ENCODE assay signal across 1 cellular context in the genomic region with DNA sequence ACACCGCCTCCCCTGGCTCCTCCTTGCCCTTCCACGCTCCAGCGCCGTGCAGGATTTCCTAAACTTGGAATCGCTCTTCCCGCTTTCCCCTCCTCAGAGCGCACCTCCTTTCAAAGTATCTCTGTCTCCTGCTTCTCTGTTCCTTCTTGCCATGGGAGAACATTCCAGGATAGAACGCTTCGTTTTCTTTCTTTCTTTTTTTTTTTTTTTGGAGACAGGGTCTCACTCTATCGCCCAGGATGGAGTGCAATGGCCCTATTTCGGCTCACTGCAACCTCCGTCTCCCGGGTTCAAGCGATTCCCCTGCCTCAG.
TF ChIP-seq lines count a peak whose summit lies in the region.

No MANE protein-coding gene starts in this region.

TF ChIP-seq in K562, 482 proteins besides CTCF, POLR2A, EP300 and RAD21 (continued from another document):
- TF ChIP-seq HDAC1 (IDR thresholded peaks at IDR 0.05) (peak in 1 of 2 experiments; percentile 14; a peak in 1 of 4 replicates), EZH2 (IDR thresholded peaks at IDR 0.05; ENCODE audit: borderline replicate concordance, low read depth, low read length) (no peak), CBFA2T3 (IDR thresholded peaks at IDR 0.05) (no peak), CC2D1A (IDR thresholded peaks at IDR 0.05) (no peak), NR2C2 (CRISPR knock-in tag; IDR thresholded peaks at IDR 0.05) (no peak), NR2C2 (tag; IDR thresholded peaks at IDR 0.05) (0 out of 2 replicates have a peak, but pooled peaks have one; percentile 3), BRF1 (IDR thresholded peaks at IDR 0.05; ENCODE audit: borderline replicate concordance, extremely low read depth, insufficient read length) (no peak), KDM2B (CRISPR knock-in tag; IDR thresholded peaks at IDR 0.05) (no peak), NFRKB (IDR thresholded peaks at IDR 0.05; ENCODE audit: low read depth) (no peak), ZNF696 (CRISPR knock-in tag; conservative IDR thresholded peaks at IDR 0.05) (no peak), ASH1L (IDR thresholded peaks at IDR 0.05; ENCODE audit: borderline replicate concordance, low read depth, partially characterized antibody) (no peak), ZNF12 (CRISPR knock-in tag; IDR thresholded peaks at IDR 0.05) (no peak), PCBP2 (IDR thresholded peaks at IDR 0.05; ENCODE audit: low read depth, low read length, poor library complexity, severe bottlenecking) (no peak)
- TF ChIP-seq, protein P1, sequence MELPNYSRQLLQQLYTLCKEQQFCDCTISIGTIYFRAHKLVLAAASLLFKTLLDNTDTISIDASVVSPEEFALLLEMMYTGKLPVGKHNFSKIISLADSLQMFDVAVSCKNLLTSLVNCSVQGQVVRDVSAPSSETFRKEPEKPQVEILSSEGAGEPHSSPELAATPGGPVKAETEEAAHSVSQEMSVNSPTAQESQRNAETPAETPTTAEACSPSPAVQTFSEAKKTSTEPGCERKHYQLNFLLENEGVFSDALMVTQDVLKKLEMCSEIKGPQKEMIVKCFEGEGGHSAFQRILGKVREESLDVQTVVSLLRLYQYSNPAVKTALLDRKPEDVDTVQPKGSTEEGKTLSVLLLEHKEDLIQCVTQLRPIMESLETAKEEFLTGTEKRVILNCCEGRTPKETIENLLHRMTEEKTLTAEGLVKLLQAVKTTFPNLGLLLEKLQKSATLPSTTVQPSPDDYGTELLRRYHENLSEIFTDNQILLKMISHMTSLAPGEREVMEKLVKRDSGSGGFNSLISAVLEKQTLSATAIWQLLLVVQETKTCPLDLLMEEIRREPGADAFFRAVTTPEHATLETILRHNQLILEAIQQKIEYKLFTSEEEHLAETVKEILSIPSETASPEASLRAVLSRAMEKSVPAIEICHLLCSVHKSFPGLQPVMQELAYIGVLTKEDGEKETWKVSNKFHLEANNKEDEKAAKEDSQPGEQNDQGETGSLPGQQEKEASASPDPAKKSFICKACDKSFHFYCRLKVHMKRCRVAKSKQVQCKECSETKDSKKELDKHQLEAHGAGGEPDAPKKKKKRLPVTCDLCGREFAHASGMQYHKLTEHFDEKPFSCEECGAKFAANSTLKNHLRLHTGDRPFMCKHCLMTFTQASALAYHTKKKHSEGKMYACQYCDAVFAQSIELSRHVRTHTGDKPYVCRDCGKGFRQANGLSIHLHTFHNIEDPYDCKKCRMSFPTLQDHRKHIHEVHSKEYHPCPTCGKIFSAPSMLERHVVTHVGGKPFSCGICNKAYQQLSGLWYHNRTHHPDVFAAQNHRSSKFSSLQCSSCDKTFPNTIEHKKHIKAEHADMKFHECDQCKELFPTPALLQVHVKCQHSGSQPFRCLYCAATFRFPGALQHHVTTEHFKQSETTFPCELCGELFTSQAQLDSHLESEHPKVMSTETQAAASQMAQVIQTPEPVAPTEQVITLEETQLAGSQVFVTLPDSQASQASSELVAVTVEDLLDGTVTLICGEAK (IDR thresholded peaks at IDR 0.05), result 0 out of 2 replicates have a peak, but pooled peaks have one; percentile 14
- TF ChIP-seq, protein P1 (CRISPR knock-in tag; IDR thresholded peaks at IDR 0.05), result no peak
- TF ChIP-seq, protein P2, sequence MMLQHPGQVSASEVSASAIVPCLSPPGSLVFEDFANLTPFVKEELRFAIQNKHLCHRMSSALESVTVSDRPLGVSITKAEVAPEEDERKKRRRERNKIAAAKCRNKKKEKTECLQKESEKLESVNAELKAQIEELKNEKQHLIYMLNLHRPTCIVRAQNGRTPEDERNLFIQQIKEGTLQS (IDR thresholded peaks at IDR 0.05), result no peak
- TF ChIP-seq, protein P2 (CRISPR knock-in tag; conservative IDR thresholded peaks at IDR 0.05), result no peak
- TF ChIP-seq, protein P3, sequence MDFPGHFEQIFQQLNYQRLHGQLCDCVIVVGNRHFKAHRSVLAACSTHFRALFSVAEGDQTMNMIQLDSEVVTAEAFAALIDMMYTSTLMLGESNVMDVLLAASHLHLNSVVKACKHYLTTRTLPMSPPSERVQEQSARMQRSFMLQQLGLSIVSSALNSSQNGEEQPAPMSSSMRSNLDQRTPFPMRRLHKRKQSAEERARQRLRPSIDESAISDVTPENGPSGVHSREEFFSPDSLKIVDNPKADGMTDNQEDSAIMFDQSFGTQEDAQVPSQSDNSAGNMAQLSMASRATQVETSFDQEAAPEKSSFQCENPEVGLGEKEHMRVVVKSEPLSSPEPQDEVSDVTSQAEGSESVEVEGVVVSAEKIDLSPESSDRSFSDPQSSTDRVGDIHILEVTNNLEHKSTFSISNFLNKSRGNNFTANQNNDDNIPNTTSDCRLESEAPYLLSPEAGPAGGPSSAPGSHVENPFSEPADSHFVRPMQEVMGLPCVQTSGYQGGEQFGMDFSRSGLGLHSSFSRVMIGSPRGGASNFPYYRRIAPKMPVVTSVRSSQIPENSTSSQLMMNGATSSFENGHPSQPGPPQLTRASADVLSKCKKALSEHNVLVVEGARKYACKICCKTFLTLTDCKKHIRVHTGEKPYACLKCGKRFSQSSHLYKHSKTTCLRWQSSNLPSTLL (IDR thresholded peaks at IDR 0.05), result no peak
- TF ChIP-seq, protein P4, sequence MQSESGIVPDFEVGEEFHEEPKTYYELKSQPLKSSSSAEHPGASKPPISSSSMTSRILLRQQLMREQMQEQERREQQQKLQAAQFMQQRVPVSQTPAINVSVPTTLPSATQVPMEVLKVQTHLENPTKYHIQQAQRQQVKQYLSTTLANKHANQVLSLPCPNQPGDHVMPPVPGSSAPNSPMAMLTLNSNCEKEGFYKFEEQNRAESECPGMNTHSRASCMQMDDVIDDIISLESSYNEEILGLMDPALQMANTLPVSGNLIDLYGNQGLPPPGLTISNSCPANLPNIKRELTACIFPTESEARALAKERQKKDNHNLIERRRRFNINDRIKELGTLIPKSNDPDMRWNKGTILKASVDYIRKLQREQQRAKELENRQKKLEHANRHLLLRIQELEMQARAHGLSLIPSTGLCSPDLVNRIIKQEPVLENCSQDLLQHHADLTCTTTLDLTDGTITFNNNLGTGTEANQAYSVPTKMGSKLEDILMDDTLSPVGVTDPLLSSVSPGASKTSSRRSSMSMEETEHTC (IDR thresholded peaks at IDR 0.05), result no peak
- TF ChIP-seq, protein P5, sequence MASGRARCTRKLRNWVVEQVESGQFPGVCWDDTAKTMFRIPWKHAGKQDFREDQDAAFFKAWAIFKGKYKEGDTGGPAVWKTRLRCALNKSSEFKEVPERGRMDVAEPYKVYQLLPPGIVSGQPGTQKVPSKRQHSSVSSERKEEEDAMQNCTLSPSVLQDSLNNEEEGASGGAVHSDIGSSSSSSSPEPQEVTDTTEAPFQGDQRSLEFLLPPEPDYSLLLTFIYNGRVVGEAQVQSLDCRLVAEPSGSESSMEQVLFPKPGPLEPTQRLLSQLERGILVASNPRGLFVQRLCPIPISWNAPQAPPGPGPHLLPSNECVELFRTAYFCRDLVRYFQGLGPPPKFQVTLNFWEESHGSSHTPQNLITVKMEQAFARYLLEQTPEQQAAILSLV (tag; IDR thresholded peaks at IDR 0.05), result no peak
- TF ChIP-seq, protein P6, sequence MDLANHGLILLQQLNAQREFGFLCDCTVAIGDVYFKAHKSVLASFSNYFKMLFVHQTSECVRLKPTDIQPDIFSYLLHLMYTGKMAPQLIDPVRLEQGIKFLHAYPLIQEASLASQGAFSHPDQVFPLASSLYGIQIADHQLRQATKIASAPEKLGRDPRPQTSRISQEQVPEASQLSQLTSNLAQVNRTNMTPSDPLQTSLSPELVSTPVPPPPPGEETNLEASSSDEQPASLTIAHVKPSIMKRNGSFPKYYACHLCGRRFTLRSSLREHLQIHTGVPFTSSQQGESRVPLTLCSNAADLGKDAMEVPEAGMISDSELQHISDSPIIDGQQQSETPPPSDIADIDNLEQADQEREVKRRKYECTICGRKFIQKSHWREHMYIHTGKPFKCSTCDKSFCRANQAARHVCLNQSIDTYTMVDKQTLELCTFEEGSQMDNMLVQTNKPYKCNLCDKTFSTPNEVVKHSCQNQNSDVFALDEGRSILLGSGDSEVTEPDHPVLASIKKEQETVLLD (IDR thresholded peaks at IDR 0.05), result 0 out of 2 replicates have a peak, but pooled peaks have one; percentile 41
- TF ChIP-seq, protein P7, sequence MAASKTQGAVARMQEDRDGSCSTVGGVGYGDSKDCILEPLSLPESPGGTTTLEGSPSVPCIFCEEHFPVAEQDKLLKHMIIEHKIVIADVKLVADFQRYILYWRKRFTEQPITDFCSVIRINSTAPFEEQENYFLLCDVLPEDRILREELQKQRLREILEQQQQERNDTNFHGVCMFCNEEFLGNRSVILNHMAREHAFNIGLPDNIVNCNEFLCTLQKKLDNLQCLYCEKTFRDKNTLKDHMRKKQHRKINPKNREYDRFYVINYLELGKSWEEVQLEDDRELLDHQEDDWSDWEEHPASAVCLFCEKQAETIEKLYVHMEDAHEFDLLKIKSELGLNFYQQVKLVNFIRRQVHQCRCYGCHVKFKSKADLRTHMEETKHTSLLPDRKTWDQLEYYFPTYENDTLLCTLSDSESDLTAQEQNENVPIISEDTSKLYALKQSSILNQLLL (CRISPR knock-in tag; IDR thresholded peaks at IDR 0.05; ENCODE audit: borderline replicate concordance), result no peak
